6 cellular contexts compared by ENCODE assay signal in the genomic region with DNA sequence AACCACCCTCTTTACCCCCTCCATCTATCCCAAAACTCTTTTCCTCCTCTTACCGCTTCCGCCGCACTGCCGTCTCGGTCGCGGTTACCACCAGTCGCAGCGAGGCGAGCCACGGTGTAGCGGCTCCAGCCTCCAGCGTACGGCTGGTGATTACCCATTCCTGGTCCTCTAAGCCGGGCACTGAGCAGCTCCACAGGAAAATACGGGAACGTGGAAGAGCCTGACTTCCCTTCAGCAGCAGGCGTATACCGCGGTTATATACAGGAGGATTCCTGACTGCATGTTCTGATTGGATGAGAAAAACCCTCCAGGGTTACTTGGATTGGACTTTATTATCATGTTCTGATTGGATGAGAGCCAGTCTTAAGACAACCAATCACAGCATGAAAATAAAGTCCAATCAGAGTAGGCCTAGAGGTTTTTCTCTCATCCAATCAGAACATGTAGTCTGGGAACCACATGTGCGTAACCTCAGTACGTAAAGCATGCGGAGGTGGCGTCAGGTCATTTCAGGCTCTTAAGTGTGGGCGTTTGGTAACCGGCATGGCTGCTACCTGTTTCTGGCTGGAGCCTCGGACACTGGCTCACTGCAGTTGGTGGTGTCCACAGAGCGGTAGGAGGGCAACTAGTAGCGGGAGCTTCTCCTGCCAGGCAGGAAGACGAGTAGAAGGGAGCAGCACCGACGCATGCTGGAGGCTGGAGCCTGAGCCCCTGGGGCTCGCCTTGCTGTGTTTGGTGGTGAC. TPM values are rescaled to one million over a fixed set of nuclear protein-coding genes. Genes with fewer than 3 reads are reported as not detected.
"Had no signal": no experiment of that assay in that cellular context is flagged by ENCODE, and none has a peak within 500 bp of the region (broad histone marks: within the 10 kb centered on the region; RNA-seq: fewer than 3 reads in every experiment).

A gene (plus strand): TSS at position 507 of the 743 bp plus-strand sequence. CDS start 8,867 bp downstream, outside the sequence.

RNA-seq across cellular contexts. Expression of the gene that starts here (rescaled TPM):
- total RNA-seq: ascending aorta, left ventricle myocardium inferior, renal cortical epithelial cell, thoracic aorta had no signal
- polyA plus RNA-seq: adipose tissue, small intestine had no signal
